9 cellular contexts compared by ENCODE assay signal in genomic region chrX:108304210-108304609, GRCh38.
DNase-seq lines count a peak whose midpoint lies in the region; ATAC-seq, FAIRE-seq and TF ChIP-seq lines count a peak whose summit lies in the region.
"Had no signal": no experiment of that assay in that cellular context is flagged by ENCODE, and none has a peak within 500 bp of the region (broad histone marks: within the 10 kb centered on the region; RNA-seq: fewer than 3 reads in every experiment).

No MANE protein-coding gene starts in this region.

- FAIRE-seq in GM18507 (lab: Jason Lieb, UNC), result peak; percentile 92

- H3K4me3 ChIP-seq in fibroblast of pulmonary artery (replicated peaks; ENCODE audit: low read depth, low read length), result no peak overlapping the region

- DNase-seq in ACHN (peak; percentile 9), GM18507 (ENCODE audit: extremely low spot score, insufficient read length, low read depth) (no peak), NCI-H446 treated with DMSO at 0.1 percent for 48 hours (lab: John Stamatoyannopoulos, UW) (peak; percentile 15), fibroblast of pulmonary artery (ENCODE audit: low read depth) (peak; percentile 50), COLO829 (ENCODE audit: low spot score) (no peak), cerebellar nuclear complex (lab: John Stamatoyannopoulos, UW) (no peak)
- DNase-seq: activated CD4-positive, alpha-beta T cell treated with anti-CD3 and anti-CD28 coated beads for 36 hours had no signal

- ATAC-seq in HG03108 (IDR thresholded peaks at IDR 0.05; ENCODE audit: unreplicated experiment) (no peak), GM19397 (IDR thresholded peaks at IDR 0.05; ENCODE audit: unreplicated experiment) (no peak)
- ATAC-seq: activated CD4-positive, alpha-beta T cell treated with anti-CD3 and anti-CD28 coated beads for 36 hours had no signal

- in situ Hi-C loops in ACHN (cut with HindIII; ENCODE audit: low pct_ligation_motif_present, low pct_unique_long_range_greater_than_20kb, low sequenced_read_pairs), result no loop called here

- peak; percentile 58 for TF ChIP-seq CTCF in fibroblast of pulmonary artery (IDR thresholded peaks at IDR 0.05; ENCODE audit: low read length, missing control alignments)

Comparison
In these comparisons a context has a peak if more than half of its experiments do, and no peak if none do; other contexts are left out.
1. DNase-seq: peak in ACHN (single experiment), NCI-H446 treated with DMSO at 0.1 percent for 48 hours (single experiment) and fibroblast of pulmonary artery (single experiment); none in GM18507 (single experiment), COLO829 (single experiment) and cerebellar nuclear complex (0 of 2).